ENCODE assay signal across 10 cellular contexts in genomic region chr6:33392979-33393378, GRCh38. TPM values are rescaled to one million over a fixed set of nuclear protein-coding genes. Genes with fewer than 3 reads are reported as not detected.
A peak's percentile ranks its signal among the peaks of the same experiment; 100 is the strongest.
DNase-seq lines count a peak whose midpoint lies in the region; ATAC-seq, FAIRE-seq and TF ChIP-seq lines count a peak whose summit lies in the region.
"Had no signal": no experiment of that assay in that cellular context is flagged by ENCODE, and none has a peak within 500 bp of the region (broad histone marks: within the 10 kb centered on the region; RNA-seq: fewer than 3 reads in every experiment).

No MANE protein-coding gene starts in this region.

- H3K4me1 ChIP-seq in BE2C (peaks cover 10% of the 10 kb centered on the region; the same call in 1 of the 2 replicates), HEK293 (ENCODE audit: control insufficient read depth, insufficient read depth, low read length) (peaks cover 10% of the 10 kb centered on the region), keratinocyte (ENCODE audit: control insufficient read depth, extremely low read depth, insufficient read depth, low read length) (peaks cover 30% of the 10 kb centered on the region)

- H3K9me1 ChIP-seq in keratinocyte (ENCODE audit: control insufficient read depth, extremely low read depth, insufficient read depth, low read length) = no peaks in the 10 kb centered on the region

- H3K9me3 ChIP-seq in BE2C (no peaks in the 10 kb centered on the region), HEK293 (ENCODE audit: control insufficient read depth, insufficient read depth, low read depth, low read length) (no peaks in the 10 kb centered on the region), keratinocyte (ENCODE audit: control insufficient read depth, low read depth, low read length) (no peaks in the 10 kb centered on the region)

- no peak overlapping the region for H3K27ac ChIP-seq in HEK293 (ENCODE audit: extremely low read depth, low read depth, low read length)
- H3K27ac ChIP-seq in keratinocyte (ENCODE audit: control insufficient read depth, insufficient read depth, low read length) = peak overlapping the region; percentile 8

- H3K4me2 ChIP-seq in keratinocyte (ENCODE audit: control insufficient read depth, extremely low read depth, insufficient read depth, low read depth, low read length) = peak overlapping the region; percentile 72

- DNase-seq in BE2C (no peak), keratinocyte (ENCODE audit: low read depth, low spot score) (no peak), D341Med (ENCODE audit: low spot score) (no peak)
- DNase-seq in activated CD8-positive, alpha-beta T cell treated with anti-CD3 and anti-CD28 coated beads, Interleukin-2, amount 10 ng/mL, durations not matched to agents 7 days and 5 days = no peak
- no peak for DNase-seq in activated CD8-positive, alpha-beta memory T cell treated with anti-CD3 and anti-CD28 coated beads, Interleukin-2, amount 50 U/mL, for 48 hours
- DNase-seq: NCI-H774 had no signal

- H3K4me1 Mint-ChIP-seq in activated CD8-positive, alpha-beta T cell treated with anti-CD3 and anti-CD28 coated beads, Interleukin-2, amount 10 ng/mL, durations not matched to agents 7 days and 5 days (ENCODE audit: low read depth) = peaks cover 53% of the 10 kb centered on the region

- no peak for FAIRE-seq in keratinocyte (lab: Jason Lieb, UNC)

- H3K4me3 Mint-ChIP-seq in activated CD8-positive, alpha-beta T cell treated with anti-CD3 and anti-CD28 coated beads, Interleukin-2, amount 10 ng/mL, durations not matched to agents 7 days and 5 days = peak overlapping the region; percentile 99

- H3K36me3 ChIP-seq in BE2C = peaks cover 12% of the 10 kb centered on the region
- H3K36me3 ChIP-seq in HEK293 (ENCODE audit: control insufficient read depth in 2 of 2, insufficient read depth in 1 of 2, low read length in 2 of 2) = peaks cover 6 to 22% of the 10 kb centered on the region in 2 experiments; a peak in 2 of 3 replicates
- peaks cover 0 to 3% of the 10 kb centered on the region in 2 experiments for H3K36me3 ChIP-seq in keratinocyte (ENCODE audit: control insufficient read depth in 2 of 2, extremely low read depth in 1 of 2, insufficient read depth in 2 of 2, low read length in 2 of 2)

- no peaks in the 10 kb centered on the region for H4K20me1 ChIP-seq in keratinocyte (ENCODE audit: control insufficient read depth, extremely low read depth, insufficient read depth, low read length)

- no peaks in the 10 kb centered on the region for H3K9me3 Mint-ChIP-seq in activated CD8-positive, alpha-beta T cell treated with anti-CD3 and anti-CD28 coated beads, Interleukin-2, amount 10 ng/mL, durations not matched to agents 7 days and 5 days (ENCODE audit: insufficient read depth)

- peaks cover 2% of the 10 kb centered on the region for H3K27me3 Mint-ChIP-seq in activated CD8-positive, alpha-beta T cell treated with anti-CD3 and anti-CD28 coated beads, Interleukin-2, amount 10 ng/mL, durations not matched to agents 7 days and 5 days (ENCODE audit: low read depth)

- H2AFZ ChIP-seq in keratinocyte (ENCODE audit: control insufficient read depth, low read length) = peak overlapping the region; percentile 10

- CTCF ChIA-PET in HEK293 (lab: Yijun Ruan, JAX) = interaction anchor here (0.6 kb wide), 1 partner anchor 61 kb away, joined by 3 read pairs; the partner anchor contains the start of gene ZBTB9
- CTCF ChIA-PET in activated CD8-positive, alpha-beta T cell treated with anti-CD3 and anti-CD28 coated beads, Interleukin-2, amount 10 ng/mL, durations not matched to agents 7 days and 5 days (lab: Charles Lee) = interaction anchor here (0.5 to 1.6 kb wide), 2 partner anchors 38 to 66 kb away, joined by 3 read pairs; no protein-coding TSS in a partner anchor

- H3K27me3 ChIP-seq in BE2C = no peaks in the 10 kb centered on the region
- H3K27me3 ChIP-seq in keratinocyte (ENCODE audit: control insufficient read depth, extremely low read depth, insufficient read depth, low read length) = no peaks in the 10 kb centered on the region

- no peak for ATAC-seq in activated CD8-positive, alpha-beta T cell treated with anti-CD3 and anti-CD28 coated beads, Interleukin-2, amount 10 ng/mL, durations not matched to agents 7 days and 5 days
- no peak for ATAC-seq in GM19351 (IDR thresholded peaks at IDR 0.05; ENCODE audit: unreplicated experiment)
- no peak for ATAC-seq in HG02840 (IDR thresholded peaks at IDR 0.05; ENCODE audit: low FRiP score, unreplicated experiment)
- ATAC-seq: esophagus mucosa had no signal

- peak overlapping the region; percentile 95 for H3K4me3 ChIP-seq in BE2C (ENCODE audit: low read depth, low read length)
- H3K4me3 ChIP-seq in HEK293 (ENCODE audit: low read depth, low read length) = peak overlapping the region; percentile 82
- H3K4me3 ChIP-seq in keratinocyte (ENCODE audit: control insufficient read depth in 2 of 3, extremely low read depth in 1 of 3, insufficient read depth in 2 of 3, low read depth in 1 of 3, low read length in 3 of 3) = peak overlapping the region; percentile 50 to 94 (median 84)

- H3K79me2 ChIP-seq in keratinocyte (ENCODE audit: control insufficient read depth, insufficient read depth, low read length) = peaks cover 57% of the 10 kb centered on the region

- TF ChIP-seq CTCF in BE2C (IDR thresholded peaks at IDR 0.05; ENCODE audit: low read depth, low read length) (no peak), HEK293 (tag by site-specific recombination; IDR thresholded peaks at IDR 0.05) (no peak), keratinocyte (optimal IDR thresholded peaks at IDR 0.05 in 1 of 3, IDR thresholded peaks at IDR 0.05 in 1 of 3, conservative IDR thresholded peaks at IDR 0.05 in 1 of 3; ENCODE audit: extremely low read depth in 1 of 3, insufficient read depth in 2 of 3, low read length in 3 of 3) (no peak)

- peak overlapping the region; percentile 96 for H3K27ac Mint-ChIP-seq in activated CD8-positive, alpha-beta T cell treated with anti-CD3 and anti-CD28 coated beads, Interleukin-2, amount 10 ng/mL, durations not matched to agents 7 days and 5 days

- H3K9ac ChIP-seq in keratinocyte (ENCODE audit: control insufficient read depth, extremely low read depth, insufficient read depth, low read length) = peak overlapping the region; percentile 74

- dilution Hi-C loops in keratinocyte (cut with MboI; ENCODE audit: extremely low pct_ligation_motif_present, low sequenced_read_pairs) = no loop called here

- peaks cover 49% of the 10 kb centered on the region for H3K36me3 Mint-ChIP-seq in activated CD8-positive, alpha-beta T cell treated with anti-CD3 and anti-CD28 coated beads, Interleukin-2, amount 10 ng/mL, durations not matched to agents 7 days and 5 days (ENCODE audit: low read depth)

- POLR2A ChIA-PET in HEK293 (lab: Yijun Ruan, JAX) = interaction anchor here (1.4 kb wide), 1 partner anchor 75 kb away, joined by 4 read pairs; the partner anchor contains the start of gene ZBTB22
- POLR2A ChIA-PET in activated CD8-positive, alpha-beta T cell treated with anti-CD3 and anti-CD28 coated beads, Interleukin-2, amount 10 ng/mL, durations not matched to agents 7 days and 5 days (lab: Charles Lee) = interaction anchor here (1.2 to 1.7 kb wide), 3 partner anchors 10 to 23 kb away, joined by 5 to 9 read pairs (median 7); no protein-coding TSS in a partner anchor

RNA-seq across cellular contexts. Expression of gene KIFC1, which starts 1.4 kb away (rescaled TPM):
- polyA plus RNA-seq in BE2C (2012; ENCODE audit: insufficient read depth, insufficient read length, low read depth) = 13.5 TPM
- 100 to 1,000 TPM; 175 to 180 TPM for total RNA-seq in activated CD8-positive, alpha-beta T cell treated with anti-CD3 and anti-CD28 coated beads, Interleukin-2, amount 10 ng/mL, durations not matched to agents 7 days and 5 days
- 5.7 to 20.0 TPM (median 17.3 TPM) in 3 replicates for polyA plus RNA-seq in keratinocyte
- 0.61 TPM for polyA plus RNA-seq in keratinocyte (2011; ENCODE audit: low read depth)
- 3.5 and 5.2 TPM in 2 replicates for polyA plus RNA-seq in keratinocyte (2011; cell fraction: cytosol; rRNA removed)
- 6.6 and 7.9 TPM in 2 replicates for polyA plus RNA-seq in keratinocyte (2011; cell fraction: nucleus; rRNA removed)
- polyA plus RNA-seq in keratinocyte (2012; ENCODE audit: low replicate concordance) = 0.31 and 16.9 TPM in 2 replicates
- polyA minus RNA-seq in keratinocyte = 5.1 to 15.2 TPM (median 13.9 TPM) in 3 replicates
- polyA minus RNA-seq in keratinocyte (2011; cell fraction: cytosol; rRNA and poly(A)+ RNA removed) = 5.8 TPM
- polyA minus RNA-seq in keratinocyte (2011; cell fraction: nucleus; rRNA and poly(A)+ RNA removed) = 4.7 and 5.0 TPM in 2 replicates

RNA-seq across cellular contexts. Expression of gene PHF1, which starts 17.8 kb away (rescaled TPM):
- polyA plus RNA-seq in BE2C (2012; ENCODE audit: insufficient read depth, insufficient read length, low read depth) = 61.3 TPM
- total RNA-seq in activated CD8-positive, alpha-beta T cell treated with anti-CD3 and anti-CD28 coated beads, Interleukin-2, amount 10 ng/mL, durations not matched to agents 7 days and 5 days = 10 to 100 TPM; 35.9 to 36.5 TPM
- 15.2 to 17.1 TPM (median 15.8 TPM) in 3 replicates for polyA plus RNA-seq in keratinocyte
- polyA plus RNA-seq in keratinocyte (2011; ENCODE audit: low read depth) = 7.6 TPM
- polyA plus RNA-seq in keratinocyte (2011; cell fraction: cytosol; rRNA removed) = 9.1 and 12.6 TPM in 2 replicates
- polyA plus RNA-seq in keratinocyte (2011; cell fraction: nucleus; rRNA removed) = 50.2 and 55.7 TPM in 2 replicates
- polyA plus RNA-seq in keratinocyte (2012; ENCODE audit: low replicate concordance) = 12.6 and 24.1 TPM in 2 replicates
- 7.9 to 14.9 TPM (median 11.1 TPM) in 3 replicates for polyA minus RNA-seq in keratinocyte
- polyA minus RNA-seq in keratinocyte (2011; cell fraction: cytosol; rRNA and poly(A)+ RNA removed) = 9.2 TPM
- 5.5 and 10.0 TPM in 2 replicates for polyA minus RNA-seq in keratinocyte (2011; cell fraction: nucleus; rRNA and poly(A)+ RNA removed)

RNA-seq across cellular contexts. Expression of gene CUTA, which starts 24.9 kb away (rescaled TPM):
- polyA plus RNA-seq in BE2C (2012; ENCODE audit: insufficient read depth, insufficient read length, low read depth) = 362 TPM
- total RNA-seq in activated CD8-positive, alpha-beta T cell treated with anti-CD3 and anti-CD28 coated beads, Interleukin-2, amount 10 ng/mL, durations not matched to agents 7 days and 5 days = 100 to 1,000 TPM; 179 to 187 TPM
- polyA plus RNA-seq in keratinocyte = 119 to 246 TPM (median 178 TPM) in 3 replicates
- polyA plus RNA-seq in keratinocyte (2011; ENCODE audit: low read depth) = 13.0 TPM
- polyA plus RNA-seq in keratinocyte (2011; cell fraction: cytosol; rRNA removed) = 222 and 276 TPM in 2 replicates
- polyA plus RNA-seq in keratinocyte (2011; cell fraction: nucleus; rRNA removed) = 188 and 225 TPM in 2 replicates
- 238 and 287 TPM in 2 replicates for polyA plus RNA-seq in keratinocyte (2012; ENCODE audit: low replicate concordance)
- polyA minus RNA-seq in keratinocyte = 116 to 126 TPM (median 120 TPM) in 3 replicates
- 145 TPM for polyA minus RNA-seq in keratinocyte (2011; cell fraction: cytosol; rRNA and poly(A)+ RNA removed)
- polyA minus RNA-seq in keratinocyte (2011; cell fraction: nucleus; rRNA and poly(A)+ RNA removed) = 53.3 and 55.0 TPM in 2 replicates

RNA-seq across cellular contexts. Expression of gene SYNGAP1, which starts 26.9 kb away (rescaled TPM):
- 191 TPM for polyA plus RNA-seq in BE2C (2012; ENCODE audit: insufficient read depth, insufficient read length, low read depth)
- 10 to 100 TPM; 42.0 to 48.2 TPM for total RNA-seq in activated CD8-positive, alpha-beta T cell treated with anti-CD3 and anti-CD28 coated beads, Interleukin-2, amount 10 ng/mL, durations not matched to agents 7 days and 5 days
- 2.1 to 2.9 TPM (median 2.8 TPM) in 3 replicates for polyA plus RNA-seq in keratinocyte
- polyA plus RNA-seq in keratinocyte (2011; ENCODE audit: low read depth) = 1.1 TPM
- 1.2 and 1.9 TPM in 2 replicates for polyA plus RNA-seq in keratinocyte (2011; cell fraction: cytosol; rRNA removed)
- polyA plus RNA-seq in keratinocyte (2011; cell fraction: nucleus; rRNA removed) = 18.2 and 25.5 TPM in 2 replicates
- polyA plus RNA-seq in keratinocyte (2012; ENCODE audit: low replicate concordance) = 3.4 and 10.9 TPM in 2 replicates
- polyA minus RNA-seq in keratinocyte = 4.1 to 5.7 TPM (median 5.4 TPM) in 3 replicates
- polyA minus RNA-seq in keratinocyte (2011; cell fraction: cytosol; rRNA and poly(A)+ RNA removed) = 0.96 TPM
- 4.3 and 10.1 TPM in 2 replicates for polyA minus RNA-seq in keratinocyte (2011; cell fraction: nucleus; rRNA and poly(A)+ RNA removed)
